Comparison of ENCODE assay signal across 8 cellular contexts in the genomic region with DNA sequence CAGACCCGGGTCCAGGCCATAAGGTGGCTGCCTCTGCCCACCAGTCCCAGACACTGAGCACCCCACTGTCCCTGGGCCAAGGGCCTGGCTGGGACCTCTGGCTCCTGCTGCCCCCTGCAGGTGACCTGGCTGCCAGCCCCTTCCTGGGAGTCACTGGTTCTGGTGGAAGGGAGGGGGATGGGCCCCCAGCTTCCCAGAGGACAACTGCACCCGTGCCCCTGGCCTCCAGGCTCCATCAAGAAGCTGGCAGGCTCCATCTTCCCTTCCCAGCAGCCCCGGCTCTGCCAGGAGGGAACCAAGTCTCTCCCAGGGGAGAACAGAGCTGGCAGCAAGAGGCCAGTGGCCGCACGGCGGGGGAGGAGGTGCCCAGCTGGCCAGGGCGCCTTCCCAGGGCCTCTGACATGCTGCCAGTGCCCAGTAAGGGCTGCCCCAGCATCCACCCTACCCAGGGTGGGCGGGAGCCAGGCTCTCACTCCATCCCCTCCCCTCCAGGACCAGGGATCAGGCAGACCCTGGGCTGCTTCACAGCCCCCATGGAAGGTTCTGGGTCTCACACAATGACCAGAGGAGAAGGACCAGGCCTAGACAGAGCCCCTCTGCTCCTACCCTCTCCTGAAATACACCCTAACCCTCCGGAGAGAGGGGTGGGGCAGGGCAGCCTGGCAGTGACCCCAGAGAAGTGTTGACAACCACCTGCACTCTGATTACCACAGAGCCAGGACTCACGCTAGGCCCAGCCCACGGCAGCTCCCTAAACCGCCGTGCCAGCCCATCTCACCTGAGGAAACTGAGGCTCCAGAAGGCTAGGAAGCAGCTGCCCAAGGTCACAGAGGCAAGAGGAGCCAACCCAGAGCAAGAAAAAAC. TPM values are rescaled to one million over a fixed set of nuclear protein-coding genes. Genes with fewer than 3 reads are reported as not detected.
DNase-seq lines count a peak whose midpoint lies in the region; ATAC-seq and TF ChIP-seq lines count a peak whose summit lies in the region.

No MANE protein-coding gene starts in this region.

- no peak overlapping the region for H3K4me2 ChIP-seq in neuronal stem cell (ENCODE audit: insufficient read depth, low read length, poor library complexity, severe bottlenecking)

- H3K4me3 ChIP-seq in esophagus muscularis mucosa, result peak overlapping the region in 3 of 4 donors; percentile 5 to 92 (median 13)
- H3K4me3 ChIP-seq in neuronal stem cell (ENCODE audit: low read length in 2 of 2), result no peak overlapping the region

- H3K79me1 ChIP-seq in neuronal stem cell (ENCODE audit: low read depth, low read length), result peaks cover 34% of the 10 kb centered on the region

- WGBS in esophagus muscularis mucosa, result 70% methylated on average over 9 of the region's 13 CpGs
- no CpG with 5 or more reads among the region's 13 CpGs for WGBS in neuronal stem cell (ENCODE audit: extremely low coverage in 2 of 2, insufficient read length in 2 of 2, insufficient replicate concordance in 1 of 2), 2 donors

- CTCF ChIA-PET in RWPE1 (lab: Yijun Ruan, JAX), result interaction anchor here (0.6 kb wide), 1 partner anchor 112 kb away, joined by 3 read pairs; no protein-coding TSS in a partner anchor

- peak overlapping the region; percentile 84 for H2AK5ac ChIP-seq in neuronal stem cell (ENCODE audit: low read depth, low read length)

- no peak for ATAC-seq in esophagus mucosa

- H3K36me3 ChIP-seq in esophagus muscularis mucosa (peaks cover 6 to 19% (median 14%) of the 10 kb centered on the region in 4 donors), neuronal stem cell (replicated peaks in 1 of 2; ENCODE audit: control insufficient read depth in 2 of 2, insufficient read depth in 2 of 2, low read length in 2 of 2) (peaks cover 4 to 12% of the 10 kb centered on the region in 2 donors)

- H3K9me3 ChIP-seq in esophagus muscularis mucosa, result no peaks in the 10 kb centered on the region
- H3K9me3 ChIP-seq in neuronal stem cell (replicated peaks in 1 of 2; ENCODE audit: control insufficient read depth in 2 of 2, insufficient read depth in 1 of 2, low read depth in 1 of 2, low read length in 2 of 2), result peaks cover 0 to 2% of the 10 kb centered on the region in 2 donors

- peak overlapping the region; percentile 2 for H2BK15ac ChIP-seq in neuronal stem cell (ENCODE audit: low read length)

- no peak overlapping the region for H2BK12ac ChIP-seq in neuronal stem cell (ENCODE audit: low read length)

- no peak overlapping the region for H3K18ac ChIP-seq in neuronal stem cell (ENCODE audit: low read length)

- H3K27ac Mint-ChIP-seq in activated T-helper 1 cell treated with anti-CD3 and anti-CD28 coated beads, Interleukin-12 subunit alpha, Interleukin-12 subunit beta, Interleukin-2, Interleukin-4 antibody, amounts not matched to agents 30 ng/mL and 10 ng/mL and 1 ng/mL, durations not matched to agents 14 hours and 24 hours and 36 hours, result no peak overlapping the region

- H2AFZ ChIP-seq in neuronal stem cell (ENCODE audit: low read length), result no peak overlapping the region

- POLR2A ChIA-PET in RWPE1 (lab: Yijun Ruan, JAX; ENCODE audit: low non-redundant PET), result no interaction called here

- no peak overlapping the region for H3K4me3 Mint-ChIP-seq in activated T-helper 1 cell treated with anti-CD3 and anti-CD28 coated beads, Interleukin-12 subunit alpha, Interleukin-12 subunit beta, Interleukin-2, Interleukin-4 antibody, amounts not matched to agents 30 ng/mL and 10 ng/mL and 1 ng/mL, durations not matched to agents 14 hours and 24 hours and 36 hours

- H3K14ac ChIP-seq in neuronal stem cell (ENCODE audit: low read length), result no peak overlapping the region

- intact Hi-C loops in esophagus muscularis mucosa (cut with DNase I), result no loop called here
- intact Hi-C loops in activated T-helper 1 cell treated with anti-CD3 and anti-CD28 coated beads, Interleukin-12 subunit alpha, Interleukin-12 subunit beta, Interleukin-2, Interleukin-4 antibody, amounts not matched to agents 30 ng/mL and 10 ng/mL and 1 ng/mL, durations not matched to agents 14 hours and 24 hours and 36 hours (cut with micrococcal nuclease), result no loop called here

- 0 out of 2 replicates have a peak, but pooled peaks have one; percentile 13 for TF ChIP-seq CTCF in RWPE1 (conservative IDR thresholded peaks at IDR 0.05; ENCODE audit: low read depth)
- TF ChIP-seq CTCF in esophagus muscularis mucosa (IDR thresholded peaks at IDR 0.05), result peak; percentile 15 to 46 (median 27)

- H3K27ac ChIP-seq in RWPE1, result peak overlapping the region; percentile 85
- H3K27ac ChIP-seq in esophagus muscularis mucosa (replicated peaks in 1 of 4), result peak overlapping the region; percentile 60 to 83 (median 63)
- H3K27ac ChIP-seq in neuronal stem cell (replicated peaks; ENCODE audit: low read length), result no peak overlapping the region

- in situ Hi-C loops in G401 (cut with HindIII; ENCODE audit: low sequenced_read_pairs), result no loop called here

- H2BK5ac ChIP-seq in neuronal stem cell (ENCODE audit: low read length), result peak overlapping the region; percentile 24

- no peak overlapping the region for H3K9ac ChIP-seq in neuronal stem cell (ENCODE audit: low read depth, low read length, poor library complexity)

- DNase-seq in G401 (ENCODE audit: low spot score) (peak; percentile 45), RWPE1 (ENCODE audit: low spot score) (no peak), esophagus muscularis mucosa (ENCODE audit: extremely low spot score) (no peak), neuronal stem cell (ENCODE audit: low spot score) (no peak), NCI-H1105 (lab: John Stamatoyannopoulos, UW) (no peak), SKM-1 treated with dmso at 0.1 percent for 144 hours (lab: John Stamatoyannopoulos, UW; ENCODE audit: unreplicated experiment) (no peak)
- no peak for DNase-seq in activated T-helper 1 cell treated with anti-CD3 and anti-CD28 coated beads, Interleukin-12 subunit alpha, Interleukin-12 subunit beta, Interleukin-2, Interleukin-4 antibody, amounts not matched to agents 30 ng/mL and 10 ng/mL and 1 ng/mL, durations not matched to agents 14 hours and 24 hours and 36 hours (ENCODE audit: low spot score)

- TF ChIP-seq POLR2A in esophagus muscularis mucosa (IDR thresholded peaks at IDR 0.05; ENCODE audit: low read depth), result no peak

- H3K4me1 ChIP-seq in esophagus muscularis mucosa (peaks cover 62 to 77% (median 71%) of the 10 kb centered on the region in 4 donors), neuronal stem cell (ENCODE audit: control insufficient read depth in 2 of 2, insufficient read depth in 1 of 2, low read depth in 1 of 2, low read length in 2 of 2) (peaks cover 16 to 22% of the 10 kb centered on the region in 2 donors)

- H3K4me1 Mint-ChIP-seq in activated T-helper 1 cell treated with anti-CD3 and anti-CD28 coated beads, Interleukin-12 subunit alpha, Interleukin-12 subunit beta, Interleukin-2, Interleukin-4 antibody, amounts not matched to agents 30 ng/mL and 10 ng/mL and 1 ng/mL, durations not matched to agents 14 hours and 24 hours and 36 hours (ENCODE audit: low read depth), result peaks cover 37% of the 10 kb centered on the region

- no peaks in the 10 kb centered on the region for H3K9me3 Mint-ChIP-seq in activated T-helper 1 cell treated with anti-CD3 and anti-CD28 coated beads, Interleukin-12 subunit alpha, Interleukin-12 subunit beta, Interleukin-2, Interleukin-4 antibody, amounts not matched to agents 30 ng/mL and 10 ng/mL and 1 ng/mL, durations not matched to agents 14 hours and 24 hours and 36 hours

- H4K91ac ChIP-seq in neuronal stem cell (ENCODE audit: low read depth, low read length, poor library complexity), result no peak overlapping the region

- TF ChIP-seq EP300 in esophagus muscularis mucosa (IDR thresholded peaks at IDR 0.05), result no peak

- H4K8ac ChIP-seq in neuronal stem cell (ENCODE audit: low read depth, low read length), result no peak overlapping the region

- H3K27me3 Mint-ChIP-seq in activated T-helper 1 cell treated with anti-CD3 and anti-CD28 coated beads, Interleukin-12 subunit alpha, Interleukin-12 subunit beta, Interleukin-2, Interleukin-4 antibody, amounts not matched to agents 30 ng/mL and 10 ng/mL and 1 ng/mL, durations not matched to agents 14 hours and 24 hours and 36 hours (ENCODE audit: insufficient read depth), result no peaks in the 10 kb centered on the region

- H3K27me3 ChIP-seq in esophagus muscularis mucosa (no peaks in the 10 kb centered on the region), neuronal stem cell (ENCODE audit: control insufficient read depth in 3 of 3, insufficient read depth in 3 of 3, low read depth in 1 of 3, low read length in 3 of 3) (no peaks in the 10 kb centered on the region)

- H3K23ac ChIP-seq in neuronal stem cell (ENCODE audit: low read depth, low read length, poor library complexity), result peak overlapping the region; percentile 65

- H3K4ac ChIP-seq in neuronal stem cell (ENCODE audit: low read length), result no peak overlapping the region

- H3K36me3 Mint-ChIP-seq in activated T-helper 1 cell treated with anti-CD3 and anti-CD28 coated beads, Interleukin-12 subunit alpha, Interleukin-12 subunit beta, Interleukin-2, Interleukin-4 antibody, amounts not matched to agents 30 ng/mL and 10 ng/mL and 1 ng/mL, durations not matched to agents 14 hours and 24 hours and 36 hours (ENCODE audit: low read depth), result peaks cover 3% of the 10 kb centered on the region

- peak overlapping the region; percentile 81 for H2BK120ac ChIP-seq in neuronal stem cell (ENCODE audit: low read depth, low read length)

RNA-seq across cellular contexts. Expression of gene CLUH, which starts 3.6 kb away (rescaled TPM):
- total RNA-seq in G401 (2014; rRNA removed; shearing (Covaris generic)), result 54.1 and 58.1 TPM in 2 replicates
- 10 to 100 TPM; 42.8 to 92.9 (median 62.9) TPM for total RNA-seq in esophagus muscularis mucosa
- 15.4 TPM for polyA plus RNA-seq in neuronal stem cell (2013, experiment 1 of 2)
- 13.9 TPM for polyA plus RNA-seq in neuronal stem cell (2013, experiment 2 of 2)
- total RNA-seq in esophagus mucosa, result 99.0 TPM
- 173 and 179 TPM in 2 replicates for total RNA-seq in activated T-helper 1 cell treated with anti-CD3 and anti-CD28 coated beads, Interleukin-12 subunit alpha, Interleukin-12 subunit beta, Interleukin-2, Interleukin-4 antibody, amounts not matched to agents 30 ng/mL and 10 ng/mL and 1 ng/mL, durations not matched to agents 14 hours and 24 hours and 36 hours

RNA-seq across cellular contexts. Expression of gene CCDC92B, which starts 41.5 kb away (rescaled TPM):
- 0.06 and 0.31 TPM in 2 replicates for total RNA-seq in G401 (2014; rRNA removed; shearing (Covaris generic))
- total RNA-seq in esophagus muscularis mucosa (under 1 TPM in 2 of 4 donors, not detected in 2; 0.13 to 0.42 TPM), esophagus mucosa (0.68 TPM)
- polyA plus RNA-seq in neuronal stem cell (2013, experiment 1 of 2), result 0.35 TPM
- 0.42 TPM for polyA plus RNA-seq in neuronal stem cell (2013, experiment 2 of 2)
- 0.23 TPM in 1 of 2 replicates, not detected in the other for total RNA-seq in activated T-helper 1 cell treated with anti-CD3 and anti-CD28 coated beads, Interleukin-12 subunit alpha, Interleukin-12 subunit beta, Interleukin-2, Interleukin-4 antibody, amounts not matched to agents 30 ng/mL and 10 ng/mL and 1 ng/mL, durations not matched to agents 14 hours and 24 hours and 36 hours

Comparison
In these comparisons a context has a peak if more than half of its experiments do, and no peak if none do; other contexts are left out.
1. H3K4me3 ChIP-seq: peak in esophagus muscularis mucosa (3 of 4); none in neuronal stem cell (0 of 2).